ENCODE assay signal across 24 cellular contexts in genomic region chr2:66665124-66665984, GRCh38.
DNase-seq lines count a peak whose midpoint lies in the region; ATAC-seq, FAIRE-seq and TF ChIP-seq lines count a peak whose summit lies in the region.
"Had no signal": no experiment of that assay in that cellular context is flagged by ENCODE, and none has a peak within 500 bp of the region (broad histone marks: within the 10 kb centered on the region; RNA-seq: fewer than 3 reads in every experiment).

No MANE protein-coding gene starts in this region.

- H2BK120ac ChIP-seq in IMR-90 (ENCODE audit: low read depth, low read length): peak overlapping the region; percentile 78
- H2BK120ac ChIP-seq in H1 (replicated peaks; ENCODE audit: low read depth, low read length): no peak overlapping the region

- CTCF ChIA-PET in IMR-90 (lab: Yijun Ruan, JAX) (interaction anchor here (0.6 kb wide), 1 partner anchor 152 kb away, joined by 3 read pairs; no protein-coding TSS in a partner anchor), H1 (lab: Charles Lee; ENCODE audit: partially characterized antibody) (no interaction called here)

- H3K27ac ChIP-seq in IMR-90 (ENCODE audit: insufficient read depth, low read length): no peak overlapping the region
- no peak overlapping the region for H3K27ac ChIP-seq in H1 (ENCODE audit: low read depth, low read length)
- H3K27ac ChIP-seq in tibial artery: no peak overlapping the region
- H3K27ac ChIP-seq: epithelial cell of prostate, psoas muscle, thoracic aorta had no signal

- H2AK5ac ChIP-seq in IMR-90 (ENCODE audit: low read depth, low read length) (no peak overlapping the region), H1 (ENCODE audit: low read depth, low read length) (no peak overlapping the region)

- H3K9me1 ChIP-seq in IMR-90 (ENCODE audit: insufficient read depth, low read length): peaks cover 6% of the 10 kb centered on the region

- BruUV-seq in IMR-90 (replicated peaks; lab: Mats Ljungman, UMichigan): no TSS peak

- H3K79me1 ChIP-seq in IMR-90 (ENCODE audit: low read depth in 1 of 2, low read length in 2 of 2) (no peaks in the 10 kb centered on the region), H1 (ENCODE audit: low read depth, low read length) (no peaks in the 10 kb centered on the region)

- no peak overlapping the region for H2BK12ac ChIP-seq in H1 (ENCODE audit: low read depth, low read length)

- H3K79me2 ChIP-seq in H1 (ENCODE audit: control insufficient read depth in 1 of 2, insufficient read depth in 2 of 2, low read length in 2 of 2): no peaks in the 10 kb centered on the region

- no peak overlapping the region for H3K9ac ChIP-seq in IMR-90 (ENCODE audit: low read depth, low read length)
- no peak overlapping the region for H3K9ac ChIP-seq in H1 (replicated peaks in 1 of 4; ENCODE audit: extremely low read depth in 1 of 4, low read depth in 3 of 4, low read length in 3 of 4)

- H4K5ac ChIP-seq in IMR-90 (ENCODE audit: low read depth, low read length): no peak overlapping the region
- no peak overlapping the region for H4K5ac ChIP-seq in H1 (ENCODE audit: insufficient read length, low read depth, low read length)

- H4K8ac ChIP-seq in IMR-90 (ENCODE audit: low read depth in 2 of 2, low read length in 2 of 2) (peak overlapping the region; percentile 8 to 60; a peak in 2 of 4 replicates), H1 (ENCODE audit: extremely low read depth, insufficient read depth, low read length) (no peak overlapping the region)

- H2BK15ac ChIP-seq in IMR-90 (ENCODE audit: low read depth, low read length) (no peak overlapping the region; the same call in 2 of the 3 replicates), H1 (ENCODE audit: low read length) (0 out of 2 replicates have a peak overlapping the region, but pooled peaks have one; percentile 25)

- WGBS in IMR-90 (ENCODE audit: extremely low coverage in 2 of 2, insufficient read length in 1 of 2), 2 experiments: no CpG with 5 or more reads among the region's 5 CpGs
- WGBS in H1 (ENCODE audit: extremely low coverage in 1 of 2, insufficient coverage in 1 of 2, insufficient read length in 1 of 2, insufficient replicate concordance in 2 of 2, low coverage in 1 of 2, low lambda C conversion rate in 2 of 2, missing lambda C conversion rate in 1 of 2), 2 experiments: 86% methylated on average over 5 of the region's 5 CpGs; no CpG with 5 or more reads in 1 of the 2 experiments

- H2BK5ac ChIP-seq in IMR-90 (ENCODE audit: low read depth, low read length, poor library complexity, severe bottlenecking) (no peak overlapping the region), H1 (ENCODE audit: low read depth, low read length) (no peak overlapping the region)

- peak overlapping the region; percentile 4; the same call in 1 of the 2 replicates for H3K56ac ChIP-seq in IMR-90 (ENCODE audit: extremely low read depth, insufficient read depth, low read length)
- H3K56ac ChIP-seq in H1 (replicated peaks; ENCODE audit: insufficient read length, low read depth, low read length): no peak overlapping the region

- peak overlapping the region; percentile 83 for H3K4ac ChIP-seq in IMR-90 (ENCODE audit: low read depth, low read length)
- H3K4ac ChIP-seq in H1 (replicated peaks; ENCODE audit: insufficient read length, low read depth, low read length): no peak overlapping the region

- H3K18ac ChIP-seq in IMR-90 (ENCODE audit: low read depth, low read length) (no peak overlapping the region), H1 (ENCODE audit: extremely low read depth, low read length) (no peak overlapping the region)

- H4K91ac ChIP-seq in IMR-90 (ENCODE audit: insufficient read depth, low read depth, low read length) (peak overlapping the region; percentile 31; the same call in 1 of the 2 replicates), H1 (replicated peaks; ENCODE audit: insufficient read length, low read length) (no peak overlapping the region)

- H3K4me3 ChIP-seq in IMR-90 (ENCODE audit: insufficient read depth, low read depth, low read length) (no peak overlapping the region), H1 (ENCODE audit: extremely low read depth in 1 of 4, insufficient read depth in 2 of 4, low read depth in 3 of 4, low read length in 4 of 4) (no peak overlapping the region), skeletal muscle cell (ENCODE audit: low read depth, low read length) (no peak overlapping the region), tibial artery (no peak overlapping the region)
- H3K4me3 ChIP-seq: HAP-1, psoas muscle, thoracic aorta had no signal

- POLR2A ChIA-PET in IMR-90 (lab: Charles Lee; ENCODE audit: unreplicated experiment) (no interaction called here), H1 (lab: Charles Lee; ENCODE audit: partially characterized antibody) (no interaction called here)

- H3K23me2 ChIP-seq in H1 (ENCODE audit: low read depth, low read length): no peaks in the 10 kb centered on the region; the same call in 1 of the 2 replicates

- 0 out of 2 replicates have a peak, but pooled peaks cover 2% of the 10 kb centered on the region for H3K4me1 ChIP-seq in IMR-90 (ENCODE audit: control insufficient read depth, insufficient read depth, low read length)
- H3K4me1 ChIP-seq in H1 (replicated peaks in 1 of 4; ENCODE audit: control insufficient read depth in 3 of 4, insufficient read depth in 4 of 4, low read length in 3 of 4): peaks cover 0 to 8% (median 4%) of the 10 kb centered on the region in 4 experiments; a peak in 4 of 7 replicates
- no peaks in the 10 kb centered on the region for H3K4me1 ChIP-seq in tibial artery
- H3K4me1 ChIP-seq: psoas muscle had no signal

- intact Hi-C loops in IMR-90 (cut with micrococcal nuclease): no loop called here
- intact Hi-C loops in posterior vena cava (cut with DNase I): no loop called here
- intact Hi-C loops in tibial artery (cut with DNase I; ENCODE audit: low total_unique reads): no loop called here

- DNase-seq in EH (ENCODE audit: low read depth) (peak; percentile 76), IMR-90 (peak; percentile 65), H1 (ENCODE audit: low read depth in 1 of 2, low spot score in 2 of 2) (no peak), skeletal muscle cell (ENCODE audit: low read depth) (peak; percentile 20), posterior vena cava (ENCODE audit: low spot score) (no peak), tibial artery (no peak)
- no peak for DNase-seq in activated CD8-positive, alpha-beta memory T cell treated with anti-CD3 and anti-CD28 coated beads, Interleukin-2, amount 50 U/mL, for 48 hours
- DNase-seq: activated CD4-positive, alpha-beta T cell treated with anti-CD3 and anti-CD28 coated beads, Interleukin-2, amount 50 U/mL, for 4 hours; activated gamma-delta T cell; KG1; kidney glomerular epithelial cell; NCI-H1048; NCI-H187; NCI-H2227 treated with DMSO at 0.1 percent for 48 hours; psoas muscle; small intestine; stimulated activated CD4-positive, alpha-beta T cell treated with anti-CD3 and anti-CD28 coated beads, Interleukin-2, amount 100 ng/mL, for 48 hours; stimulated activated naive CD4-positive, alpha-beta T cell; T-helper 9 cell had no signal

- TF ChIP-seq POLR2A in IMR-90 (IDR thresholded peaks at IDR 0.05; ENCODE audit: low read depth, low read length) (no peak), H1 (IDR thresholded peaks at IDR 0.05; ENCODE audit: control extremely low read depth in 1 of 2, low read depth in 2 of 2, low read length in 2 of 2) (no peak)

- peak; percentile 72 for ATAC-seq in IMR-90 (ENCODE audit: low read depth)
- ATAC-seq: psoas muscle, WTC11 had no signal

- H3K4me2 ChIP-seq in IMR-90 (ENCODE audit: low read depth, low read length) (no peak overlapping the region), H1 (ENCODE audit: insufficient read depth in 1 of 2, low read depth in 2 of 2, low read length in 2 of 2) (no peak overlapping the region)

- TF ChIP-seq RAD21 in IMR-90 (IDR thresholded peaks at IDR 0.05; ENCODE audit: low read length): no peak
- no peak for TF ChIP-seq RAD21 in H1 (IDR thresholded peaks at IDR 0.05 in 1 of 2, conservative IDR thresholded peaks at IDR 0.05 in 1 of 2; ENCODE audit: low read depth in 2 of 2, low read length in 2 of 2)

- no peak for TF ChIP-seq CTCF in IMR-90 (conservative IDR thresholded peaks at IDR 0.05; ENCODE audit: low read depth, low read length)
- no peak for TF ChIP-seq CTCF in H1 (IDR thresholded peaks at IDR 0.05; ENCODE audit: control extremely low read depth in 1 of 3, insufficient read depth in 1 of 3, low read depth in 1 of 3, low read length in 3 of 3)
- TF ChIP-seq CTCF in tibial artery (IDR thresholded peaks at IDR 0.05): no peak

- peak overlapping the region; percentile 70 for H2AFZ ChIP-seq in IMR-90 (replicated peaks; ENCODE audit: low read length, poor library complexity)
- H2AFZ ChIP-seq in H1 (ENCODE audit: low read length): no peak overlapping the region

- H2AK9ac ChIP-seq in IMR-90 (replicated peaks; ENCODE audit: low read depth, low read length, poor library complexity): no peak overlapping the region

- H3K23ac ChIP-seq in IMR-90 (ENCODE audit: low read depth, low read length): peak overlapping the region; percentile 90
- H3K23ac ChIP-seq in H1 (ENCODE audit: insufficient read length): no peak overlapping the region

- dilution Hi-C loops in IMR-90 (cut with HindIII; ENCODE audit: low sequenced_read_pairs, unreplicated experiment): no loop called here

- no peak for TF ChIP-seq EP300 in H1 (IDR thresholded peaks at IDR 0.05; ENCODE audit: borderline replicate concordance in 1 of 2, low read depth in 2 of 2, low read length in 2 of 2)

- no peaks in the 10 kb centered on the region for H3K27me3 ChIP-seq in IMR-90 (ENCODE audit: control insufficient read depth, insufficient read depth, low read length)
- no peaks in the 10 kb centered on the region for H3K27me3 ChIP-seq in H1 (replicated peaks in 1 of 4; ENCODE audit: control insufficient read depth in 3 of 4, extremely low read depth in 1 of 4, insufficient read depth in 3 of 4, low read length in 3 of 4)
- peaks cover 0 to 4% of the 10 kb centered on the region in 2 donors for H3K27me3 ChIP-seq in tibial artery

- peak overlapping the region; percentile 76 for H2BK20ac ChIP-seq in IMR-90 (ENCODE audit: low read depth, low read length)
- H2BK20ac ChIP-seq in H1 (ENCODE audit: low read length): no peak overlapping the region

- in situ Hi-C loops in IMR-90 (cut with MboI; ENCODE audit: low sequenced_read_pairs): no loop called here

- H3K36me3 ChIP-seq in IMR-90 (ENCODE audit: control insufficient read depth, insufficient read depth, low read length) (no peaks in the 10 kb centered on the region), H1 (ENCODE audit: control insufficient read depth in 2 of 4, insufficient read depth in 4 of 4, low read length in 3 of 4) (no peaks in the 10 kb centered on the region), tibial artery (no peaks in the 10 kb centered on the region)
- H3K36me3 ChIP-seq: HAP-1, thoracic aorta had no signal

- FAIRE-seq in H1 (lab: Jason Lieb, UNC): no peak
- FAIRE-seq: GM18507, small intestine had no signal

- H4K20me1 ChIP-seq in IMR-90 (ENCODE audit: insufficient read depth, low read length) (no peaks in the 10 kb centered on the region), H1 (replicated peaks in 1 of 2; ENCODE audit: control insufficient read depth in 1 of 2, insufficient read depth in 2 of 2, low read length in 2 of 2) (no peaks in the 10 kb centered on the region)

- H3K9me3 ChIP-seq in IMR-90 (ENCODE audit: control insufficient read depth, insufficient read depth, low read length) (no peaks in the 10 kb centered on the region), H1 (ENCODE audit: insufficient read depth in 2 of 2, low read depth in 1 of 2, low read length in 1 of 2) (no peaks in the 10 kb centered on the region), tibial artery (no peaks in the 10 kb centered on the region)
- H3K9me3 ChIP-seq: HAP-1, psoas muscle, thoracic aorta had no signal

- H3K14ac ChIP-seq in IMR-90 (replicated peaks; ENCODE audit: low read depth, low read length) (peak overlapping the region; percentile 88), H1 (ENCODE audit: insufficient read length) (no peak overlapping the region)

Comparison
In these comparisons a context has a peak if more than half of its experiments do, and no peak if none do; other contexts are left out.
1. DNase-seq: peak in EH (single experiment), IMR-90 (single experiment) and skeletal muscle cell (single experiment); none in H1 (0 of 2), posterior vena cava (single experiment), activated CD8-positive, alpha-beta memory T cell treated with anti-CD3 and anti-CD28 coated beads, Interleukin-2, amount 50 U/mL, for 48 hours (single experiment) and tibial artery (0 of 2).